In the genomic region with DNA sequence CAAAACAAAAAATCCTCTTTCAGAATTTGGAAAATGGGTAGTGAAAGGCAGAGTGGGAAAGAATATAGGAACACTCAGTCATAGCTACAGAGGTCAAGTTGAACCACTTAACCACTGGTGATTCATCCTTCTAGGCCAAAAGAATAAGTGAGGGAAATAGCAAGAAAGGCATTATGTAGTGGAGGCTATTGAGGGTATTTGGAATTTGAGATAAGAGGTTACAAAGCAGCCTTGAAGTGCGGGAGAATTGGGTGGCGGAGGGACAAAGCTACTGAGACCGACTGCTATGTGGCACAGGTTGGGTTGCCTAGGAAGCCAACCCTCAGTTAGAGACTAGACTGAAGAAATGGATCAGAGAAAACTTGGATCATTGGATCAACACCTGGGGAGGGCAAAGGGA, we compare ENCODE assay signal across 20 cellular contexts.
DNase-seq lines count a peak whose midpoint lies in the region; ATAC-seq, FAIRE-seq and TF ChIP-seq lines count a peak whose summit lies in the region.
"Had no signal": no experiment of that assay in that cellular context is flagged by ENCODE, and none has a peak within 500 bp of the region (broad histone marks: within the 10 kb centered on the region; RNA-seq: fewer than 3 reads in every experiment).

No MANE protein-coding gene starts in this region.

- peak overlapping the region; percentile 4 for H3K27ac Mint-ChIP-seq in progenitor cell of endocrine pancreas
- no peak overlapping the region for H3K27ac Mint-ChIP-seq in activated T-helper 1 cell treated with anti-CD3 and anti-CD28 coated beads, Interleukin-12 subunit alpha, Interleukin-12 subunit beta, Interleukin-2, Interleukin-4 antibody, amounts not matched to agents 30 ng/mL and 10 ng/mL and 1 ng/mL, durations not matched to agents 14 hours and 24 hours and 36 hours
- H3K27ac Mint-ChIP-seq: H9 had no signal

- ATAC-seq in HG03280 (IDR thresholded peaks at IDR 0.05; ENCODE audit: unreplicated experiment): no peak
- ATAC-seq in HG02610 (IDR thresholded peaks at IDR 0.05; ENCODE audit: unreplicated experiment): no peak
- ATAC-seq: left lobe of liver; stimulated activated naive CD8-positive, alpha-beta T cell treated with anti-CD3 and anti-CD28 coated beads, Interleukin-15, Interleukin-2, amounts not matched to agents 100 U/mL and 50 U/mL, for 24 hours had no signal

- peak; percentile 93 for FAIRE-seq in RCC 7860 (lab: Jason Lieb, UNC)
- FAIRE-seq: frontal cortex had no signal

- no peaks in the 10 kb centered on the region for H3K27me3 Mint-ChIP-seq in progenitor cell of endocrine pancreas
- H3K27me3 Mint-ChIP-seq in activated T-helper 1 cell treated with anti-CD3 and anti-CD28 coated beads, Interleukin-12 subunit alpha, Interleukin-12 subunit beta, Interleukin-2, Interleukin-4 antibody, amounts not matched to agents 30 ng/mL and 10 ng/mL and 1 ng/mL, durations not matched to agents 14 hours and 24 hours and 36 hours (ENCODE audit: insufficient read depth): no peaks in the 10 kb centered on the region

- no peak overlapping the region for H3K4me3 ChIP-seq in foreskin fibroblast (ENCODE audit: low read depth in 1 of 2, low read length in 2 of 2)
- H3K4me3 ChIP-seq: colonic mucosa, PC-9, sigmoid colon had no signal

- peaks cover 5% of the 10 kb centered on the region for H3K4me1 Mint-ChIP-seq in progenitor cell of endocrine pancreas (ENCODE audit: low read depth)
- no peaks in the 10 kb centered on the region for H3K4me1 Mint-ChIP-seq in activated T-helper 1 cell treated with anti-CD3 and anti-CD28 coated beads, Interleukin-12 subunit alpha, Interleukin-12 subunit beta, Interleukin-2, Interleukin-4 antibody, amounts not matched to agents 30 ng/mL and 10 ng/mL and 1 ng/mL, durations not matched to agents 14 hours and 24 hours and 36 hours (ENCODE audit: low read depth)

- H3K9me3 Mint-ChIP-seq in progenitor cell of endocrine pancreas (ENCODE audit: low read depth): no peaks in the 10 kb centered on the region
- H3K9me3 Mint-ChIP-seq in activated T-helper 1 cell treated with anti-CD3 and anti-CD28 coated beads, Interleukin-12 subunit alpha, Interleukin-12 subunit beta, Interleukin-2, Interleukin-4 antibody, amounts not matched to agents 30 ng/mL and 10 ng/mL and 1 ng/mL, durations not matched to agents 14 hours and 24 hours and 36 hours: no peaks in the 10 kb centered on the region
- H3K9me3 Mint-ChIP-seq: H9 had no signal

- H3K36me3 Mint-ChIP-seq in progenitor cell of endocrine pancreas (ENCODE audit: insufficient read depth): no peaks in the 10 kb centered on the region
- no peaks in the 10 kb centered on the region for H3K36me3 Mint-ChIP-seq in activated T-helper 1 cell treated with anti-CD3 and anti-CD28 coated beads, Interleukin-12 subunit alpha, Interleukin-12 subunit beta, Interleukin-2, Interleukin-4 antibody, amounts not matched to agents 30 ng/mL and 10 ng/mL and 1 ng/mL, durations not matched to agents 14 hours and 24 hours and 36 hours (ENCODE audit: low read depth)

- intact Hi-C loops in activated T-helper 1 cell treated with anti-CD3 and anti-CD28 coated beads, Interleukin-12 subunit alpha, Interleukin-12 subunit beta, Interleukin-2, Interleukin-4 antibody, amounts not matched to agents 30 ng/mL and 10 ng/mL and 1 ng/mL, durations not matched to agents 14 hours and 24 hours and 36 hours (cut with micrococcal nuclease): no loop called here

- peak; percentile 20 for DNase-seq in GM03348 (ENCODE audit: low spot score)
- peak; percentile 55 for DNase-seq in RCC 7860 (ENCODE audit: low spot score)
- DNase-seq in foreskin fibroblast: peak; percentile 2 to 12
- DNase-seq in progenitor cell of endocrine pancreas (ENCODE audit: low spot score, unreplicated experiment): no peak
- no peak for DNase-seq in activated T-helper 1 cell treated with anti-CD3 and anti-CD28 coated beads, Interleukin-12 subunit alpha, Interleukin-12 subunit beta, Interleukin-2, Interleukin-4 antibody, amounts not matched to agents 30 ng/mL and 10 ng/mL and 1 ng/mL, durations not matched to agents 14 hours and 24 hours and 36 hours (ENCODE audit: low spot score)
- DNase-seq: activated CD8-positive, alpha-beta memory T cell treated with anti-CD3 and anti-CD28 coated beads, Interleukin-2, amount 50 U/mL, for 4 hours; activated gamma-delta T cell; anterior cingulate cortex; colonic mucosa; H9; NCI-H1417; NCI-H2171; occipital lobe; PC-9; sigmoid colon; stimulated activated naive CD8-positive, alpha-beta T cell treated with anti-CD3 and anti-CD28 coated beads, Interleukin-15, Interleukin-2, amounts not matched to agents 100 U/mL and 50 U/mL, for 24 hours had no signal

- H3K4me3 Mint-ChIP-seq in progenitor cell of endocrine pancreas (ENCODE audit: low read depth): no peak overlapping the region
- H3K4me3 Mint-ChIP-seq in activated T-helper 1 cell treated with anti-CD3 and anti-CD28 coated beads, Interleukin-12 subunit alpha, Interleukin-12 subunit beta, Interleukin-2, Interleukin-4 antibody, amounts not matched to agents 30 ng/mL and 10 ng/mL and 1 ng/mL, durations not matched to agents 14 hours and 24 hours and 36 hours: no peak overlapping the region
- H3K4me3 Mint-ChIP-seq: H9 had no signal

- TF ChIP-seq CTCF in foreskin fibroblast (IDR thresholded peaks at IDR 0.05; ENCODE audit: low read depth, low read length) (no peak), progenitor cell of endocrine pancreas (IDR thresholded peaks at IDR 0.05; ENCODE audit: unreplicated experiment) (no peak)

Comparison
In these comparisons a context has a peak if more than half of its experiments do, and no peak if none do; other contexts are left out.
1. DNase-seq: peak in GM03348 (single experiment), RCC 7860 (single experiment) and foreskin fibroblast (2 of 2); none in progenitor cell of endocrine pancreas (single experiment) and activated T-helper 1 cell treated with anti-CD3 and anti-CD28 coated beads, Interleukin-12 subunit alpha, Interleukin-12 subunit beta, Interleukin-2, Interleukin-4 antibody, amounts not matched to agents 30 ng/mL and 10 ng/mL and 1 ng/mL, durations not matched to agents 14 hours and 24 hours and 36 hours (single experiment).